In the genomic region with DNA sequence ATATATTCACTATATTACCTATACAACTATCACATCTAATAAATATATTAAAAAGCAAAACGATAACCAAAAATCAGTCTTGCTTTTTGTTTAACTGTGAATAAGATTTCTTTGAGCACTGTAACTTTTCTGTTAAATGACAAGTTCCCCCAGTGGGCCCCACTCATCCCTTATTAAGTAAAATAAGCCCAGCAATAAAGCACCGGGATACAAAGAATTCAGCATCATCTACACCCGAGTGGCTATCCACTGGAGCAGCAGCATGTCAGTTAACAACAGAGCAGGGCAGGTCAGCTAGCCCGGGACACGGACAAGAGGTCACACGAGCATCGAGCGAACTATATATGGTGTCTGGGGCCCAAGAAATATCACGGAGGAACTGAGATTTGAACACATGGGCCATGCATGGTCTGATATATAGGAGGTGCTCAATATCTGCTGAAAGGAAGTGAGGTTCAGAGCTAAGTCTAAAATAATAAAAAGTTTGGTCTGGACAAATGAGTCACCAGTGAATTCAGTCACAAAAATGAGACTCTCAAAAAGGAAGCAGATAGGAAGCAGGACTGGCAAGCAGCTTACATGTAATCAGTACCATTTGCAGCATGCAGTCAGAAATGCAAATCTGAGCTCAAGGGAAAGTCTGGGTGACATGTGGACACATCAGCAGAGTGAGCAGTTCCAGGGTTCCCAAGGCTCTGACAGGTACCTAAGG, we compare ENCODE assay signal across 8 cellular contexts. TPM values are rescaled to one million over a fixed set of nuclear protein-coding genes. Genes with fewer than 3 reads are reported as not detected.
DNase-seq lines count a peak whose midpoint lies in the region; ATAC-seq and TF ChIP-seq lines count a peak whose summit lies in the region.
"Had no signal": no experiment of that assay in that cellular context is flagged by ENCODE, and none has a peak within 500 bp of the region (broad histone marks: within the 10 kb centered on the region; RNA-seq: fewer than 3 reads in every experiment).

No MANE protein-coding gene starts in this region.

- H3K4me1 ChIP-seq in HEK293 (ENCODE audit: control insufficient read depth, insufficient read depth, low read length), result peaks cover 5% of the 10 kb centered on the region; the same call in 1 of the 2 replicates
- peaks cover 5% of the 10 kb centered on the region for H3K4me1 ChIP-seq in effector memory CD4-positive, alpha-beta T cell (ENCODE audit: control insufficient read depth, insufficient read depth, low read length, poor library complexity, severe bottlenecking)

- no peaks in the 10 kb centered on the region for H3K9me3 ChIP-seq in HEK293 (ENCODE audit: control insufficient read depth, insufficient read depth, low read depth, low read length)
- no peaks in the 10 kb centered on the region for H3K9me3 ChIP-seq in effector memory CD4-positive, alpha-beta T cell (ENCODE audit: control insufficient read depth, low read length)

- H3K27ac ChIP-seq in HEK293 (ENCODE audit: extremely low read depth, low read depth, low read length), result no peak overlapping the region
- H3K27ac ChIP-seq in effector memory CD4-positive, alpha-beta T cell (ENCODE audit: insufficient read depth, low read length, poor library complexity, severe bottlenecking), result no peak overlapping the region
- H3K27ac ChIP-seq: VCaP had no signal

- CTCF ChIA-PET in HEK293 (lab: Yijun Ruan, JAX), result interaction anchor here (0.9 to 2.0 kb wide), 2 partner anchors 16 to 127 kb away, joined by 3 to 7 read pairs; no protein-coding TSS in a partner anchor

- DNase-seq in MV-4-11 (lab: John Stamatoyannopoulos, UW) (peak; percentile 81), fibroblast of villous mesenchyme (ENCODE audit: low read depth) (peak; percentile 53), NCI-H2196 treated with DMSO at 0.1 percent for 48 hours (lab: John Stamatoyannopoulos, UW; ENCODE audit: unreplicated experiment) (no peak), NCI-H2196 (lab: John Stamatoyannopoulos, UW; ENCODE audit: unreplicated experiment) (no peak)
- no peak for DNase-seq in effector memory CD4-positive, alpha-beta T cell

- POLR2A ChIA-PET in HEK293 (lab: Yijun Ruan, JAX), result no interaction called here

- H3K36me3 ChIP-seq in HEK293 (ENCODE audit: control insufficient read depth in 2 of 2, insufficient read depth in 1 of 2, low read length in 2 of 2), result peaks cover 8 to 39% of the 10 kb centered on the region in 2 experiments
- H3K36me3 ChIP-seq in effector memory CD4-positive, alpha-beta T cell (ENCODE audit: control insufficient read depth, insufficient read depth, low read length), result peaks cover 24% of the 10 kb centered on the region

- H3K4me3 ChIP-seq in HEK293 (ENCODE audit: low read depth, low read length) (no peak overlapping the region), fibroblast of villous mesenchyme (ENCODE audit: low read depth, low read length) (no peak overlapping the region)
- H3K4me3 ChIP-seq in effector memory CD4-positive, alpha-beta T cell (ENCODE audit: insufficient read depth, low read depth, low read length, poor library complexity, severe bottlenecking), result no peak overlapping the region

- no peaks in the 10 kb centered on the region for H3K27me3 ChIP-seq in effector memory CD4-positive, alpha-beta T cell (replicated peaks; ENCODE audit: control insufficient read depth, insufficient read depth, low read length, poor library complexity, severe bottlenecking)

- ATAC-seq in GM18858 (IDR thresholded peaks at IDR 0.05; ENCODE audit: unreplicated experiment), result peak; percentile 71

- TF ChIP-seq CTCF in HEK293 (tag by site-specific recombination; IDR thresholded peaks at IDR 0.05) (no peak), fibroblast of villous mesenchyme (IDR thresholded peaks at IDR 0.05; ENCODE audit: insufficient read depth, low read depth, low read length) (no peak)

TF ChIP-seq in HEK293, 187 proteins besides CTCF, POLR2A, EP300 and RAD21:
- no peak for TF ChIP-seq ZFP37 (tag by site-specific recombination; IDR thresholded peaks at IDR 0.05)
- TF ChIP-seq, protein P1, sequence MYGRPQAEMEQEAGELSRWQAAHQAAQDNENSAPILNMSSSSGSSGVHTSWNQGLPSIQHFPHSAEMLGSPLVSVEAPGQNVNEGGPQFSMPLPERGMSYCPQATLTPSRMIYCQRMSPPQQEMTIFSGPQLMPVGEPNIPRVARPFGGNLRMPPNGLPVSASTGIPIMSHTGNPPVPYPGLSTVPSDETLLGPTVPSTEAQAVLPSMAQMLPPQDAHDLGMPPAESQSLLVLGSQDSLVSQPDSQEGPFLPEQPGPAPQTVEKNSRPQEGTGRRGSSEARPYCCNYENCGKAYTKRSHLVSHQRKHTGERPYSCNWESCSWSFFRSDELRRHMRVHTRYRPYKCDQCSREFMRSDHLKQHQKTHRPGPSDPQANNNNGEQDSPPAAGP (tag by site-specific recombination; IDR thresholded peaks at IDR 0.05), result no peak
- no peak for TF ChIP-seq ZNF391 (tag by site-specific recombination; IDR thresholded peaks at IDR 0.05; ENCODE audit: borderline replicate concordance, low read depth)
- TF ChIP-seq ZNF76 (tag by site-specific recombination; IDR thresholded peaks at IDR 0.05; ENCODE audit: borderline replicate concordance, low read depth), result no peak
- TF ChIP-seq, protein P2, sequence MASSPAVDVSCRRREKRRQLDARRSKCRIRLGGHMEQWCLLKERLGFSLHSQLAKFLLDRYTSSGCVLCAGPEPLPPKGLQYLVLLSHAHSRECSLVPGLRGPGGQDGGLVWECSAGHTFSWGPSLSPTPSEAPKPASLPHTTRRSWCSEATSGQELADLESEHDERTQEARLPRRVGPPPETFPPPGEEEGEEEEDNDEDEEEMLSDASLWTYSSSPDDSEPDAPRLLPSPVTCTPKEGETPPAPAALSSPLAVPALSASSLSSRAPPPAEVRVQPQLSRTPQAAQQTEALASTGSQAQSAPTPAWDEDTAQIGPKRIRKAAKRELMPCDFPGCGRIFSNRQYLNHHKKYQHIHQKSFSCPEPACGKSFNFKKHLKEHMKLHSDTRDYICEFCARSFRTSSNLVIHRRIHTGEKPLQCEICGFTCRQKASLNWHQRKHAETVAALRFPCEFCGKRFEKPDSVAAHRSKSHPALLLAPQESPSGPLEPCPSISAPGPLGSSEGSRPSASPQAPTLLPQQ (tag by site-specific recombination; IDR thresholded peaks at IDR 0.05), result peak; percentile 70; the same call in 1 of the 2 replicates
- no peak for TF ChIP-seq ZNF629 (tag by site-specific recombination; IDR thresholded peaks at IDR 0.05)

RNA-seq across cellular contexts. Expression of a gene that starts 4.1 kb away (rescaled TPM):
- total RNA-seq in fibroblast of villous mesenchyme, result 16.1 and 35.4 TPM in 2 replicates

Comparison
In these comparisons a context has a peak if more than half of its experiments do, and no peak if none do; other contexts are left out.
1. DNase-seq: peak in MV-4-11 (single experiment) and fibroblast of villous mesenchyme (single experiment); none in effector memory CD4-positive, alpha-beta T cell (0 of 3), NCI-H2196 treated with DMSO at 0.1 percent for 48 hours (single experiment) and NCI-H2196 (single experiment).